ENCODE assay signal across 7 cellular contexts in the genomic region with DNA sequence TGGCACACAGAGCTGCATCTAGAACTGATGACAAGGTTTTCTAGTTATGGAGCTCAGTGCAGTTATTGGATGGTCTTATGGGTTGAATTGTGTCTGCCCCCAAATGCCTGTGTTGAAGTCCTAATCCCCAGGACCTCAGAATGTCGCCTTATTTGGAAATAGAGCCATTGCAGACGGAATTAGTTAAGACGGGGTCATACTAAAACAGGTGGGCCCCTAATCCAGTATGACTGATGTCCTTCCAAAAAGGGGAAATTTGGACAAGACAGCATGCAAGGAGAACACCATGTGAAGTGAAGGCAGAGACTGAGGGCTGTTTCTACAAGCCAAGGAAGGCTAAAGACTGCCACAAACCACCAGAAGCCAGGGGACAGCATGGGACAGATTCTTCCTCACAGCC.
"Had no signal": no experiment of that assay in that cellular context is flagged by ENCODE, and none has a peak within 500 bp of the region (broad histone marks: within the 10 kb centered on the region; RNA-seq: fewer than 3 reads in every experiment).

No MANE protein-coding gene starts in this region.

- H3K9ac ChIP-seq: GM23248 had no signal

- H2AFZ ChIP-seq: GM23248 had no signal

- H3K36me3 Mint-ChIP-seq: IgD-negative memory B cell had no signal

- H3K4me3 Mint-ChIP-seq: IgD-negative memory B cell had no signal

- H3K27ac Mint-ChIP-seq: IgD-negative memory B cell had no signal

- DNase-seq: GM23248, GOT3, H7, KBM-7 had no signal

- H3K9me3 ChIP-seq: HAP-1 had no signal

- H3K4me3 ChIP-seq: GM23248, HAP-1 had no signal

- ATAC-seq: HCT116 had no signal

- H3K27ac ChIP-seq: GM23248 had no signal

- H3K36me3 ChIP-seq: HAP-1 had no signal

- H3K4me1 ChIP-seq: HAP-1 had no signal
